1 cellular context compared by ENCODE assay signal in the genomic region with DNA sequence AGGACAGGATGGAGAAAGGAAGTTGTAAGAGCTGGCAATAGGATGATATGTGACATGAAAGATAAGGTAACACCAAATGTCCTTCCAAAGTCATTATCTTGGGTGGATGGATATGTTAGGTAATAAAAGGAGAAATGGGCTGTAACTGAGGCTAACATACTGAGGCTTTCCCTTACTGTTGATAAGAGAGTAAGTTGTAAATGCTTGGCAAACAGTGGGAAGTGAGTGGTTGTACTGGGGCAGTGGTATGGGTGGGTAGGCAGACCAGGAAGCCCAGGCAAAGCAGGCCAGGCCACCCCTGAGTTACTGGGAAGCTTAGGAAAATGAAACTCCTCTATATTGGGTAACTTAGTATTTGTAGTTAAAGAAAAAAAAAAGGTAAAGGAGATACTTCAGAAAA.
TF ChIP-seq lines count a peak whose summit lies in the region.

No MANE protein-coding gene starts in this region.

TF ChIP-seq in H1, 55 proteins besides CTCF, POLR2A, EP300 and RAD21 (continued from another document):
- TF ChIP-seq, protein P1, sequence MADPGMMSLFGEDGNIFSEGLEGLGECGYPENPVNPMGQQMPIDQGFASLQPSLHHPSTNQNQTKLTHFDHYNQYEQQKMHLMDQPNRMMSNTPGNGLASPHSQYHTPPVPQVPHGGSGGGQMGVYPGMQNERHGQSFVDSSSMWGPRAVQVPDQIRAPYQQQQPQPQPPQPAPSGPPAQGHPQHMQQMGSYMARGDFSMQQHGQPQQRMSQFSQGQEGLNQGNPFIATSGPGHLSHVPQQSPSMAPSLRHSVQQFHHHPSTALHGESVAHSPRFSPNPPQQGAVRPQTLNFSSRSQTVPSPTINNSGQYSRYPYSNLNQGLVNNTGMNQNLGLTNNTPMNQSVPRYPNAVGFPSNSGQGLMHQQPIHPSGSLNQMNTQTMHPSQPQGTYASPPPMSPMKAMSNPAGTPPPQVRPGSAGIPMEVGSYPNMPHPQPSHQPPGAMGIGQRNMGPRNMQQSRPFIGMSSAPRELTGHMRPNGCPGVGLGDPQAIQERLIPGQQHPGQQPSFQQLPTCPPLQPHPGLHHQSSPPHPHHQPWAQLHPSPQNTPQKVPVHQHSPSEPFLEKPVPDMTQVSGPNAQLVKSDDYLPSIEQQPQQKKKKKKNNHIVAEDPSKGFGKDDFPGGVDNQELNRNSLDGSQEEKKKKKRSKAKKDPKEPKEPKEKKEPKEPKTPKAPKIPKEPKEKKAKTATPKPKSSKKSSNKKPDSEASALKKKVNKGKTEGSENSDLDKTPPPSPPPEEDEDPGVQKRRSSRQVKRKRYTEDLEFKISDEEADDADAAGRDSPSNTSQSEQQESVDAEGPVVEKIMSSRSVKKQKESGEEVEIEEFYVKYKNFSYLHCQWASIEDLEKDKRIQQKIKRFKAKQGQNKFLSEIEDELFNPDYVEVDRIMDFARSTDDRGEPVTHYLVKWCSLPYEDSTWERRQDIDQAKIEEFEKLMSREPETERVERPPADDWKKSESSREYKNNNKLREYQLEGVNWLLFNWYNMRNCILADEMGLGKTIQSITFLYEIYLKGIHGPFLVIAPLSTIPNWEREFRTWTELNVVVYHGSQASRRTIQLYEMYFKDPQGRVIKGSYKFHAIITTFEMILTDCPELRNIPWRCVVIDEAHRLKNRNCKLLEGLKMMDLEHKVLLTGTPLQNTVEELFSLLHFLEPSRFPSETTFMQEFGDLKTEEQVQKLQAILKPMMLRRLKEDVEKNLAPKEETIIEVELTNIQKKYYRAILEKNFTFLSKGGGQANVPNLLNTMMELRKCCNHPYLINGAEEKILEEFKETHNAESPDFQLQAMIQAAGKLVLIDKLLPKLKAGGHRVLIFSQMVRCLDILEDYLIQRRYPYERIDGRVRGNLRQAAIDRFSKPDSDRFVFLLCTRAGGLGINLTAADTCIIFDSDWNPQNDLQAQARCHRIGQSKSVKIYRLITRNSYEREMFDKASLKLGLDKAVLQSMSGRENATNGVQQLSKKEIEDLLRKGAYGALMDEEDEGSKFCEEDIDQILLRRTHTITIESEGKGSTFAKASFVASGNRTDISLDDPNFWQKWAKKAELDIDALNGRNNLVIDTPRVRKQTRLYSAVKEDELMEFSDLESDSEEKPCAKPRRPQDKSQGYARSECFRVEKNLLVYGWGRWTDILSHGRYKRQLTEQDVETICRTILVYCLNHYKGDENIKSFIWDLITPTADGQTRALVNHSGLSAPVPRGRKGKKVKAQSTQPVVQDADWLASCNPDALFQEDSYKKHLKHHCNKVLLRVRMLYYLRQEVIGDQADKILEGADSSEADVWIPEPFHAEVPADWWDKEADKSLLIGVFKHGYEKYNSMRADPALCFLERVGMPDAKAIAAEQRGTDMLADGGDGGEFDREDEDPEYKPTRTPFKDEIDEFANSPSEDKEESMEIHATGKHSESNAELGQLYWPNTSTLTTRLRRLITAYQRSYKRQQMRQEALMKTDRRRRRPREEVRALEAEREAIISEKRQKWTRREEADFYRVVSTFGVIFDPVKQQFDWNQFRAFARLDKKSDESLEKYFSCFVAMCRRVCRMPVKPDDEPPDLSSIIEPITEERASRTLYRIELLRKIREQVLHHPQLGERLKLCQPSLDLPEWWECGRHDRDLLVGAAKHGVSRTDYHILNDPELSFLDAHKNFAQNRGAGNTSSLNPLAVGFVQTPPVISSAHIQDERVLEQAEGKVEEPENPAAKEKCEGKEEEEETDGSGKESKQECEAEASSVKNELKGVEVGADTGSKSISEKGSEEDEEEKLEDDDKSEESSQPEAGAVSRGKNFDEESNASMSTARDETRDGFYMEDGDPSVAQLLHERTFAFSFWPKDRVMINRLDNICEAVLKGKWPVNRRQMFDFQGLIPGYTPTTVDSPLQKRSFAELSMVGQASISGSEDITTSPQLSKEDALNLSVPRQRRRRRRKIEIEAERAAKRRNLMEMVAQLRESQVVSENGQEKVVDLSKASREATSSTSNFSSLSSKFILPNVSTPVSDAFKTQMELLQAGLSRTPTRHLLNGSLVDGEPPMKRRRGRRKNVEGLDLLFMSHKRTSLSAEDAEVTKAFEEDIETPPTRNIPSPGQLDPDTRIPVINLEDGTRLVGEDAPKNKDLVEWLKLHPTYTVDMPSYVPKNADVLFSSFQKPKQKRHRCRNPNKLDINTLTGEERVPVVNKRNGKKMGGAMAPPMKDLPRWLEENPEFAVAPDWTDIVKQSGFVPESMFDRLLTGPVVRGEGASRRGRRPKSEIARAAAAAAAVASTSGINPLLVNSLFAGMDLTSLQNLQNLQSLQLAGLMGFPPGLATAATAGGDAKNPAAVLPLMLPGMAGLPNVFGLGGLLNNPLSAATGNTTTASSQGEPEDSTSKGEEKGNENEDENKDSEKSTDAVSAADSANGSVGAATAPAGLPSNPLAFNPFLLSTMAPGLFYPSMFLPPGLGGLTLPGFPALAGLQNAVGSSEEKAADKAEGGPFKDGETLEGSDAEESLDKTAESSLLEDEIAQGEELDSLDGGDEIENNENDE (IDR thresholded peaks at IDR 0.05; ENCODE audit: insufficient replicate concordance, low read length) = no peak
- TF ChIP-seq, protein P2, sequence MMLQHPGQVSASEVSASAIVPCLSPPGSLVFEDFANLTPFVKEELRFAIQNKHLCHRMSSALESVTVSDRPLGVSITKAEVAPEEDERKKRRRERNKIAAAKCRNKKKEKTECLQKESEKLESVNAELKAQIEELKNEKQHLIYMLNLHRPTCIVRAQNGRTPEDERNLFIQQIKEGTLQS (IDR thresholded peaks at IDR 0.05; ENCODE audit: insufficient read depth, low read depth, low read length) = no peak
- TF ChIP-seq NRF1 (IDR thresholded peaks at IDR 0.05; ENCODE audit: low read depth, low read length) (no peak), SIRT6 (IDR thresholded peaks at IDR 0.05; ENCODE audit: low read length) (no peak), GABPA (IDR thresholded peaks at IDR 0.05; ENCODE audit: borderline replicate concordance, insufficient read depth, low read length) (no peak)
